1 cellular context compared by ENCODE assay signal in the genomic region with DNA sequence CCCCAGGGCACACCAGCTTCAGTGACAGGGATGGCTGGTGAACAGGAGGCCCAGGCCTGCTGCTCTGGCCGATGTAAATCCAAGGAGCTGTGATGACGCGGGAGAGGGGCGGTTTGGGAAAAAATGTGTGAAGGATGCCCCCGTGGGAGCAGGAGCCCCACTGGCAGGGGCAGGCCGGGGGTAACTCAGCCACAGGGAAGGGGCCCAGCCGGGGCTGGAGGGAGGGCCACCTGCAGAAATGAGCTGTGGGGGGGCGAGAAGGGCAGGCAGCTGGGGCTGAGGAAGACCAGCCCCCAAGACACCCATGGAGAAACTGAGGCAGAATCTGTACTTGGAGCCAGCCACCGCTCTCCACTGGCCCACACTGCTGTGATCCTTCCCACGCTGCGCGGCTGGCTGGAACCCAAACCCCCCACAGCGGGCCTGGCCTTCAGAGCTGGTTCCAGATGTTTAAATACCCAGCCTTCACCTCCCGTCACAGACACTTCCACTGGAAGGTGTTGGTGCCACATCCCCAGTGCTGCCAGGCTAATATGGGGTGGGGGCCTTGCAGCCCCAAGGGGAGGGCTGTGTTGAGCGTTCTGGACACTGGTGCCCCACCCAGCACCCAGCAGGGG.
TF ChIP-seq lines count a peak whose summit lies in the region.

No MANE protein-coding gene starts in this region.

TF ChIP-seq in H1, 55 proteins besides CTCF, POLR2A, EP300 and RAD21:
- no peak for TF ChIP-seq HDAC2 (IDR thresholded peaks at IDR 0.05; ENCODE audit: borderline replicate concordance in 1 of 2, low read depth in 2 of 2, low read length in 2 of 2)
- no peak for TF ChIP-seq TAF1 (IDR thresholded peaks at IDR 0.05; ENCODE audit: low read depth, low read length)
- no peak for TF ChIP-seq CTBP2 (IDR thresholded peaks at IDR 0.05; ENCODE audit: borderline replicate concordance, insufficient read depth, insufficient read length, low read length)
- no peak for TF ChIP-seq ASH2L (IDR thresholded peaks at IDR 0.05; ENCODE audit: low read length)
- no peak for TF ChIP-seq TAF7 (optimal IDR thresholded peaks at IDR 0.05; ENCODE audit: borderline replicate concordance, low read depth, low read length)
- no peak for TF ChIP-seq NANOG (IDR thresholded peaks at IDR 0.05; ENCODE audit: insufficient read depth, low read depth, low read length, poor library complexity, severe bottlenecking)
- no peak for TF ChIP-seq PHF8 (conservative IDR thresholded peaks at IDR 0.05; ENCODE audit: low read depth, low read length)
- no peak for TF ChIP-seq ZNF274 (IDR thresholded peaks at IDR 0.05; ENCODE audit: borderline replicate concordance, extremely low read depth, low read length)
- no peak for TF ChIP-seq MAFK (IDR thresholded peaks at IDR 0.05; ENCODE audit: low read depth, low read length)
- no peak for TF ChIP-seq YY1 (IDR thresholded peaks at IDR 0.05; ENCODE audit: low read depth, low read length)
- no peak for TF ChIP-seq SAP30 (IDR thresholded peaks at IDR 0.05; ENCODE audit: insufficient read depth, insufficient replicate concordance, low read length)
- no peak for TF ChIP-seq TEAD4 (IDR thresholded peaks at IDR 0.05; ENCODE audit: low read depth, low read length)
- TF ChIP-seq CBX5 (IDR thresholded peaks at IDR 0.05; ENCODE audit: low read depth, low read length) = no peak
- TF ChIP-seq SIN3A (conservative IDR thresholded peaks at IDR 0.05 in 1 of 2, IDR thresholded peaks at IDR 0.05 in 1 of 2; ENCODE audit: low read depth in 1 of 2, low read length in 2 of 2) = no peak
- no peak for TF ChIP-seq NRF1 (IDR thresholded peaks at IDR 0.05; ENCODE audit: low read depth, low read length)
- TF ChIP-seq SIRT6 (IDR thresholded peaks at IDR 0.05; ENCODE audit: low read length) = no peak
